In genomic region chr12:111446044-111446581, GRCh38 we compare ENCODE assay signal across 7 cellular contexts. TPM values are rescaled to one million over a fixed set of nuclear protein-coding genes. Genes with fewer than 3 reads are reported as not detected.
A peak's percentile ranks its signal among the peaks of the same experiment; 100 is the strongest.
DNase-seq lines count a peak whose midpoint lies in the region; ATAC-seq and TF ChIP-seq lines count a peak whose summit lies in the region.

No MANE protein-coding gene starts in this region.

- WGBS in H9 (ENCODE audit: extremely low coverage, insufficient read length, low lambda C conversion rate): no CpG with 5 or more reads among the region's 5 CpGs

- no peak overlapping the region for H3T11ph ChIP-seq in H9 (ENCODE audit: low read length)

- no peak overlapping the region for H2BK120ac ChIP-seq in H9 (ENCODE audit: low read depth, low read length, poor library complexity, severe bottlenecking)

- H3K9me3 Mint-ChIP-seq in H9: no peaks in the 10 kb centered on the region
- no peaks in the 10 kb centered on the region for H3K9me3 Mint-ChIP-seq in natural killer cell treated with Interleukin-12 subunit alpha and Interleukin-12 subunit beta and Interleukin-15 and Interleukin-18, amount 100 ng/mL, for 72 hours

- no peak overlapping the region for H3K4me3 Mint-ChIP-seq in H9
- H3K4me3 Mint-ChIP-seq in natural killer cell treated with Interleukin-12 subunit alpha and Interleukin-12 subunit beta and Interleukin-15 and Interleukin-18, amount 100 ng/mL, for 72 hours: peak overlapping the region; percentile 22

- H3K79me1 ChIP-seq in H9 (ENCODE audit: insufficient read depth, low read depth, low read length, poor library complexity, severe bottlenecking): no peaks in the 10 kb centered on the region

- no peak overlapping the region for H2BK5ac ChIP-seq in H9 (ENCODE audit: insufficient read length, low read length)

- no peak overlapping the region; the same call in 1 of the 2 replicates for H3K14ac ChIP-seq in H9 (ENCODE audit: insufficient read depth, low read length)

- H3K4me1 ChIP-seq in H9 (ENCODE audit: insufficient read depth, low read length): no peaks in the 10 kb centered on the region; the same call in 1 of the 2 replicates

- H3K4me2 ChIP-seq in H9 (ENCODE audit: insufficient read depth, insufficient read length, low read length): no peak overlapping the region

- H3K9ac ChIP-seq in H9 (ENCODE audit: extremely low read depth, insufficient read length, low read length): no peak overlapping the region

- no peak overlapping the region for H3K27ac ChIP-seq in H9 (ENCODE audit: insufficient read length, low read depth, low read length)

- H3K56ac ChIP-seq in H9 (ENCODE audit: insufficient read length, low read depth, low read length): no peak overlapping the region

- H3K27me3 ChIP-seq in H9 (ENCODE audit: insufficient read depth, low read length): no peaks in the 10 kb centered on the region

- DNase-seq in H9: peak; percentile 70
- peak; percentile 22 for DNase-seq in NCI-H510A treated with DMSO at 0.1 percent for 48 hours (lab: John Stamatoyannopoulos, UW)
- peak; percentile 52 for DNase-seq in ecto neural progenitor cell (ENCODE audit: low spot score)
- DNase-seq in natural killer cell treated with Interleukin-12 subunit alpha and Interleukin-12 subunit beta and Interleukin-15 and Interleukin-18, amount 100 ng/mL, for 72 hours (ENCODE audit: low spot score): no peak
- no peak for DNase-seq in AG08395 (ENCODE audit: low spot score)
- DNase-seq in GM13976 (ENCODE audit: low spot score): no peak
- no peak for DNase-seq in GM03348 (ENCODE audit: low spot score)

- H2BK12ac ChIP-seq in H9 (ENCODE audit: insufficient read length, low read depth, low read length): no peak overlapping the region

- no peak overlapping the region for H3K18ac ChIP-seq in H9 (ENCODE audit: insufficient read length, low read depth, low read length)

- H2BK15ac ChIP-seq in H9 (ENCODE audit: low read depth, low read length): no peak overlapping the region

- H3K4me1 Mint-ChIP-seq in H9: peaks cover 26 to 27% of the 10 kb centered on the region in 2 experiments
- H3K4me1 Mint-ChIP-seq in natural killer cell treated with Interleukin-12 subunit alpha and Interleukin-12 subunit beta and Interleukin-15 and Interleukin-18, amount 100 ng/mL, for 72 hours (ENCODE audit: low read depth in 2 of 2): peaks cover 69 to 70% of the 10 kb centered on the region in 2 donors

- no peak overlapping the region for H2BK20ac ChIP-seq in H9 (ENCODE audit: low read depth, low read length, poor library complexity, severe bottlenecking)

- no peak overlapping the region for H2AK5ac ChIP-seq in H9 (ENCODE audit: insufficient read length, low read length)

- in situ Hi-C loops in GM13976 (cut with MboI; ENCODE audit: low sequenced_read_pairs, unreplicated experiment): loop anchor here (5.0 kb wide), 1 partner anchor 49 kb away; no protein-coding TSS in a partner anchor

- H4K20me1 ChIP-seq in H9 (ENCODE audit: control insufficient read depth, insufficient read depth, insufficient read length): no peaks in the 10 kb centered on the region

- H3K9me3 ChIP-seq in H9 (ENCODE audit: control insufficient read depth, low read depth, low read length): no peaks in the 10 kb centered on the region

- H3K79me2 ChIP-seq in H9 (ENCODE audit: insufficient read depth, low read length): no peaks in the 10 kb centered on the region

- no peak overlapping the region for H3K4ac ChIP-seq in H9 (ENCODE audit: low read depth, low read length)

- H3K27me3 Mint-ChIP-seq in H9 (ENCODE audit: low read depth): no peaks in the 10 kb centered on the region
- H3K27me3 Mint-ChIP-seq in natural killer cell treated with Interleukin-12 subunit alpha and Interleukin-12 subunit beta and Interleukin-15 and Interleukin-18, amount 100 ng/mL, for 72 hours: peaks cover 0 to 2% of the 10 kb centered on the region in 2 donors

- H4K91ac ChIP-seq in H9 (ENCODE audit: insufficient read length, low read depth, low read length): no peak overlapping the region

- TF ChIP-seq CTCF in H9 (conservative IDR thresholded peaks at IDR 0.05) (no peak), GM13976 (IDR thresholded peaks at IDR 0.05; ENCODE audit: borderline replicate concordance, control extremely low read depth, extremely low read depth, insufficient read depth, missing control alignments) (no peak)

- no peak overlapping the region for H3K23ac ChIP-seq in H9 (ENCODE audit: insufficient read length, low read depth, low read length)

- H3K23me2 ChIP-seq in H9 (ENCODE audit: insufficient read length, low read depth, low read length, poor library complexity, severe bottlenecking): no peaks in the 10 kb centered on the region

- no peak for ATAC-seq in natural killer cell treated with Interleukin-12 subunit alpha and Interleukin-12 subunit beta and Interleukin-15 and Interleukin-18, amount 100 ng/mL, for 72 hours

- H4K8ac ChIP-seq in H9 (replicated peaks; ENCODE audit: insufficient read length, low read depth, low read length): no peak overlapping the region

- H3K27ac Mint-ChIP-seq in H9: peak overlapping the region; percentile 78 to 95 (median 88)
- peak overlapping the region in 1 of 2 donors; percentile 60 for H3K27ac Mint-ChIP-seq in natural killer cell treated with Interleukin-12 subunit alpha and Interleukin-12 subunit beta and Interleukin-15 and Interleukin-18, amount 100 ng/mL, for 72 hours

- no peak overlapping the region for H4K5ac ChIP-seq in H9 (ENCODE audit: insufficient read length, low read depth, low read length)

- H3K36me3 Mint-ChIP-seq in H9 (ENCODE audit: insufficient read depth in 1 of 3, low read depth in 3 of 3): peaks cover 21 to 58% (median 52%) of the 10 kb centered on the region in 3 experiments; a peak in 6 of 7 replicates
- peaks cover 20% of the 10 kb centered on the region for H3K36me3 Mint-ChIP-seq in natural killer cell treated with Interleukin-12 subunit alpha and Interleukin-12 subunit beta and Interleukin-15 and Interleukin-18, amount 100 ng/mL, for 72 hours

- no peak overlapping the region for H2AFZ ChIP-seq in H9 (ENCODE audit: low read length)

RNA-seq across cellular contexts. Expression of gene SH2B3, which starts 40.4 kb away (rescaled TPM):
- 37.9 and 40.3 TPM in 2 replicates for total RNA-seq in H9 (2021)
- total RNA-seq in natural killer cell treated with Interleukin-12 subunit alpha and Interleukin-12 subunit beta and Interleukin-15 and Interleukin-18, amount 100 ng/mL, for 72 hours: 10 to 100 TPM in 1 of 2 donors, 1 to 10 TPM in 1; 10.0 to 12.2 TPM

Comparison
In these comparisons a context has a peak if more than half of its experiments do, and no peak if none do; other contexts are left out.
1. DNase-seq: peak in H9 (single experiment), NCI-H510A treated with DMSO at 0.1 percent for 48 hours (single experiment) and ecto neural progenitor cell (single experiment); none in natural killer cell treated with Interleukin-12 subunit alpha and Interleukin-12 subunit beta and Interleukin-15 and Interleukin-18, amount 100 ng/mL, for 72 hours (single experiment), AG08395 (single experiment), GM13976 (single experiment) and GM03348 (single experiment).